20 cellular contexts compared by ENCODE assay signal in genomic region chr13:26693749-26694463, GRCh38.
"Had no signal": no experiment of that assay in that cellular context is flagged by ENCODE, and none has a peak within 500 bp of the region (broad histone marks: within the 10 kb centered on the region; RNA-seq: fewer than 3 reads in every experiment).

No MANE protein-coding gene starts in this region.

- H3K79me2 ChIP-seq: hepatocyte, parathyroid adenoma had no signal

- H3K9ac ChIP-seq: parathyroid adenoma had no signal

- H3K9me3 ChIP-seq: neutrophil, upper lobe of right lung had no signal

- H3K4me3 Mint-ChIP-seq: activated naive CD8-positive, alpha-beta T cell treated with anti-CD3 and anti-CD28 coated beads for 36 hours; effector memory CD8-positive, alpha-beta T cell; stimulated activated memory B cell treated with anti-CD40 and anti-IgM and Interleukin-4, amounts not matched to agents 10 μg/mL and 1 μg/mL and 100 μg/mL, for 72 hours had no signal

- ATAC-seq: effector memory CD8-positive, alpha-beta T cell; foreskin keratinocyte; left lobe of liver; stimulated activated memory B cell treated with anti-CD40 and anti-IgM and Interleukin-4, amounts not matched to agents 10 μg/mL and 1 μg/mL and 100 μg/mL, for 72 hours; upper lobe of right lung had no signal

- H3K27me3 ChIP-seq: cardiac muscle cell, foreskin keratinocyte, hepatocyte, neutrophil, spleen, upper lobe of right lung had no signal

- H2AFZ ChIP-seq: hepatocyte, parathyroid adenoma had no signal

- DNase-seq: activated CD4-positive, alpha-beta T cell treated with anti-CD3 and anti-CD28 coated beads, Interleukin-2, amount 50 U/mL, for 1 hour; activated CD4-positive, CD25-positive, alpha-beta regulatory T cell treated with anti-CD3 and anti-CD28 coated beads, Interleukin-2, amount 50 U/mL, for 72 hours; activated naive CD4-positive, alpha-beta T cell; activated naive CD8-positive, alpha-beta T cell treated with anti-CD3 and anti-CD28 coated beads for 36 hours; amniotic stem cell; dermis blood vessel endothelial cell; effector memory CD8-positive, alpha-beta T cell; spleen; stimulated activated CD4-positive, alpha-beta T cell treated with anti-CD3 and anti-CD28 coated beads, Interleukin-4, amount 100 ng/mL, for 4 hours; T-helper 1 cell; T-helper 9 cell; upper lobe of right lung had no signal

- H3K27ac ChIP-seq: cardiac muscle cell, epithelial cell of prostate, foreskin keratinocyte, hepatocyte, neutrophil, parathyroid adenoma, spleen, upper lobe of right lung had no signal

- H3K27ac Mint-ChIP-seq: activated naive CD8-positive, alpha-beta T cell treated with anti-CD3 and anti-CD28 coated beads for 36 hours; effector memory CD8-positive, alpha-beta T cell; stimulated activated memory B cell treated with anti-CD40 and anti-IgM and Interleukin-4, amounts not matched to agents 10 μg/mL and 1 μg/mL and 100 μg/mL, for 72 hours had no signal

- H3K4me1 ChIP-seq: foreskin keratinocyte, parathyroid adenoma, upper lobe of right lung had no signal

- H3K4me3 ChIP-seq: cardiac muscle cell, hepatocyte, spleen, upper lobe of right lung had no signal

- H3K36me3 ChIP-seq: cardiac muscle cell, neutrophil, upper lobe of right lung had no signal

- H3K4me2 ChIP-seq: hepatocyte had no signal

- H3K36me3 Mint-ChIP-seq: activated naive CD8-positive, alpha-beta T cell treated with anti-CD3 and anti-CD28 coated beads for 36 hours; stimulated activated memory B cell treated with anti-CD40 and anti-IgM and Interleukin-4, amounts not matched to agents 10 μg/mL and 1 μg/mL and 100 μg/mL, for 72 hours had no signal
